Comparison of ENCODE assay signal across 10 cellular contexts in the genomic region with DNA sequence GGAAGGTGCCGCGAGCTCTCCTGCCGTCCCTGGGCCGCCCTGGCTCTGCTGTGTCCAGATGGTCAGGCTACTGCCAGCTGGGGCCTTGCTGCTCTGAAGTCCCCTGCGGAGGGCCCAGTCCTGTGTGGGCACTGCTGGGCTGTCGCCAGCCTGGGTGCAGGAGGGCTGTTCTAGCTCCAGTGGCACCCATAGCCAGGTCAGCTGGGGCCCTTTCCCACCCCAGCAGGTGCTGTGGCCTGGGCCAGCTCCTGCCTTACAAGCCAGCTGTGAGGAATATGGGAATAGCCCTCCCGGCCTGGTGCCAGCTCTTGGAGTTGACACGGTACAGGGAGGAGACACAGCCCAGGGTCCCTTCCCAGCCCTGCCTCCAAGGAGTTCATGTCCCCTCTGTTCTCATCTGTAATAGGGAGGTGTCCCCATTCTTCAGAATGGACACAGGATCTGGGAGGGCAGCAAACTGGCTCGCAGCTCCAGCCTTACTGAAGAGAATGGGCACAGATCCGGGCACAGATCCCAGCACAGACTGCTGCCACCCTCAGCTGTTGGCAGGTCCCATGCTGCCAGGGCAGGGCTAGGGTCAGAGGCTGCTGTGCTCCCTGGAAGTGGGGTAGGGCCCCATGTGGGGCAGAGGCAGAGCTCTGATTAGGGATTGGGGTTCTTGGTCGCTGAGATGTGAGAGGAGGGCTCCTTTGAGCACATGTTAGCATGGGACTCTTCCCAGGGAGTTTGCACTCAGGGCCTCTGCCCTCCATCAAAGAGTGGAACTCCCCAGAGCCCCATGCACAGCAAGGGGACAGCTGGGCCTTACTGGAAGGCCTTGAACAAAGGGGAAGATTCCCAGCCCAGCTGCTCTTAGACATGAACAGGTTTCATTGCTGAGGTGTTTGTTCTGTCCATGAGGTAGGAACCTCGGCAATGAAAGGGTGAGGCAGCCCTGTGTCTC. TPM values are rescaled to one million over a fixed set of nuclear protein-coding genes. Genes with fewer than 3 reads are reported as not detected.
A peak's percentile ranks its signal among the peaks of the same experiment; 100 is the strongest.
DNase-seq lines count a peak whose midpoint lies in the region; ATAC-seq and TF ChIP-seq lines count a peak whose summit lies in the region.
"Had no signal": no experiment of that assay in that cellular context is flagged by ENCODE, and none has a peak within 500 bp of the region (broad histone marks: within the 10 kb centered on the region; RNA-seq: fewer than 3 reads in every experiment).

No MANE protein-coding gene starts in this region.

- H3K27ac ChIP-seq in CD4-positive, alpha-beta T cell (ENCODE audit: low read depth, low read length) = no peak overlapping the region
- peak overlapping the region; percentile 83 for H3K27ac ChIP-seq in OCI-LY7 (ENCODE audit: low read depth, low read length, poor library complexity, severe bottlenecking)
- peak overlapping the region; percentile 74 to 99 (median 92) for H3K27ac ChIP-seq in heart left ventricle

- no peak overlapping the region for H3K4me3 ChIP-seq in OCI-LY7 (ENCODE audit: low read depth, low read length, poor library complexity, severe bottlenecking)
- H3K4me3 ChIP-seq in heart left ventricle = no peak overlapping the region

- TF ChIP-seq POLR2A in heart left ventricle (IDR thresholded peaks at IDR 0.05) = no peak

- BruUV-seq in OCI-LY7 (replicated peaks; lab: Mats Ljungman, UMichigan) = no TSS peak

- no peaks in the 10 kb centered on the region for H3K27me3 ChIP-seq in CD4-positive, alpha-beta T cell (ENCODE audit: control insufficient read depth, insufficient read depth, low read length)
- no peaks in the 10 kb centered on the region for H3K27me3 ChIP-seq in heart left ventricle

- peaks cover 15% of the 10 kb centered on the region for H3K36me3 Mint-ChIP-seq in CD4-positive, alpha-beta T cell (ENCODE audit: low read depth)

- peaks cover 19% of the 10 kb centered on the region for H3K4me1 Mint-ChIP-seq in CD4-positive, alpha-beta T cell (ENCODE audit: low read depth)

- H3K27me3 Mint-ChIP-seq in CD4-positive, alpha-beta T cell = no peaks in the 10 kb centered on the region

- no peaks in the 10 kb centered on the region for H3K9me3 Mint-ChIP-seq in CD4-positive, alpha-beta T cell
- H3K9me3 Mint-ChIP-seq: activated T-cell treated with anti-CD3 and anti-CD28 coated beads, Interleukin-2, amount 50 U/mL, for 72 hours; endodermal cell had no signal

- POLR2A ChIA-PET in CD4-positive, alpha-beta T cell (lab: Charles Lee) = no interaction called here
- POLR2A ChIA-PET in OCI-LY7 (lab: Charles Lee) = interaction anchor here (0.6 to 1.1 kb wide), 2 partner anchors 29 to 87 kb away, joined by 5 to 6 read pairs; no protein-coding TSS in a partner anchor

- TF ChIP-seq CTCF in CD4-positive, alpha-beta T cell (IDR thresholded peaks at IDR 0.05) = no peak
- TF ChIP-seq CTCF in OCI-LY7 (conservative IDR thresholded peaks at IDR 0.05; ENCODE audit: low read length) (no peak), heart left ventricle (IDR thresholded peaks at IDR 0.05) (no peak)

- intact Hi-C loops in CD4-positive, alpha-beta T cell (cut with DNase I, micrococcal nuclease) = loop anchor here in 1 of 2 experiments (5.0 kb wide), 2 partner anchors 118 to 722 kb away; a partner anchor contains a TSS
- intact Hi-C loops in OCI-LY7 (cut with micrococcal nuclease; ENCODE audit: unreplicated experiment) = loop anchor here (5.0 kb wide), 1 partner anchor 48 kb away; a partner anchor contains a TSS
- intact Hi-C loops in heart left ventricle (cut with DNase I) = loop anchor here in 3 of 10 donors (1.0 to 5.0 kb wide), 2 partner anchors 48 kb away; a partner anchor contains a TSS

- no peaks in the 10 kb centered on the region; the same call in 1 of the 2 replicates for H3K79me2 ChIP-seq in OCI-LY7 (ENCODE audit: insufficient read depth, low read depth, low read length)

- H3K4me1 ChIP-seq in OCI-LY7 (ENCODE audit: insufficient read depth, low read length, poor library complexity, severe bottlenecking) (peaks cover 43% of the 10 kb centered on the region), heart left ventricle (peaks cover 6 to 89% (median 50%) of the 10 kb centered on the region in 12 donors)

- H2AFZ ChIP-seq in OCI-LY7 (ENCODE audit: low read length) = no peak overlapping the region

- H3K27ac Mint-ChIP-seq in CD4-positive, alpha-beta T cell = no peak overlapping the region
- H3K27ac Mint-ChIP-seq: activated T-cell treated with anti-CD3 and anti-CD28 coated beads, Interleukin-2, amount 50 U/mL, for 72 hours; endodermal cell had no signal

- no peaks in the 10 kb centered on the region for H4K20me1 ChIP-seq in OCI-LY7 (ENCODE audit: insufficient read depth, low read length)

- H3K9me2 ChIP-seq in OCI-LY7 (ENCODE audit: insufficient read depth, low read length) = no peaks in the 10 kb centered on the region

- CTCF ChIA-PET in CD4-positive, alpha-beta T cell (lab: Charles Lee) = interaction anchor here (1.9 kb wide), 1 partner anchor 14 kb away, joined by 11 read pairs; no protein-coding TSS in a partner anchor
- CTCF ChIA-PET in OCI-LY7 (lab: Charles Lee; ENCODE audit: unreplicated experiment) = no interaction called here

- no peak for ATAC-seq in CD4-positive, alpha-beta T cell (ENCODE audit: poor library complexity)
- peak; percentile 64 to 81 (median 70) for ATAC-seq in heart left ventricle
- ATAC-seq in GM21786 (IDR thresholded peaks at IDR 0.05; ENCODE audit: unreplicated experiment) = no peak
- no peak for ATAC-seq in HG03354 (IDR thresholded peaks at IDR 0.05; ENCODE audit: poor library complexity, severe bottlenecking, unreplicated experiment)
- no peak for ATAC-seq in HG03175 (IDR thresholded peaks at IDR 0.05; ENCODE audit: unreplicated experiment)
- ATAC-seq in GM18861 (IDR thresholded peaks at IDR 0.05; ENCODE audit: unreplicated experiment) = no peak
- ATAC-seq: activated T-cell treated with anti-CD3 and anti-CD28 coated beads, Interleukin-2, amount 50 U/mL, for 72 hours had no signal

- DNase-seq in CD4-positive, alpha-beta T cell = peak in 1 of 10 experiments; percentile 27
- DNase-seq in OCI-LY7 (ENCODE audit: low spot score) (no peak), heart left ventricle (peak; percentile 69 to 86 (median 80)), putamen (ENCODE audit: low spot score) (peak; percentile 57)
- DNase-seq: activated T-cell treated with anti-CD3 and anti-CD28 coated beads, Interleukin-2, amount 50 U/mL, for 72 hours; endodermal cell had no signal

- H3K4me2 ChIP-seq in OCI-LY7 (ENCODE audit: low read length) = no peak overlapping the region

- H3K9me3 ChIP-seq in CD4-positive, alpha-beta T cell (ENCODE audit: control insufficient read depth, low read length) = no peaks in the 10 kb centered on the region
- H3K9me3 ChIP-seq in OCI-LY7 (ENCODE audit: low read length) (no peaks in the 10 kb centered on the region), heart left ventricle (no peaks in the 10 kb centered on the region)

- H3K36me3 ChIP-seq in OCI-LY7 (ENCODE audit: insufficient read depth, low read length) = peaks cover 75% of the 10 kb centered on the region
- peaks cover 0 to 60% (median 19%) of the 10 kb centered on the region in 9 donors for H3K36me3 ChIP-seq in heart left ventricle

- 41 to 64% (median 46%) methylated on average over 6 to 12 of the region's 12 CpGs for WGBS in heart left ventricle, 4 donors

- H3K4me3 Mint-ChIP-seq in CD4-positive, alpha-beta T cell = peak overlapping the region; percentile 56
- H3K4me3 Mint-ChIP-seq: activated T-cell treated with anti-CD3 and anti-CD28 coated beads, Interleukin-2, amount 50 U/mL, for 72 hours; endodermal cell had no signal

RNA-seq across cellular contexts. Expression of a gene that starts 3.7 kb away (rescaled TPM):
- under 1 TPM; 0.66 to 0.98 TPM for total RNA-seq in CD4-positive, alpha-beta T cell
- total RNA-seq in OCI-LY7 (2014; rRNA removed; shearing (Covaris generic)) = 34.6 and 44.6 TPM in 2 replicates
- 52.1 and 64.1 TPM in 2 replicates for total RNA-seq in OCI-LY7 (2022)
- total RNA-seq in heart left ventricle = 1 to 10 TPM in 7 of 9 donors, under 1 TPM in 2; 0.24 to 2.8 (median 1.7) TPM
- polyA plus RNA-seq in heart left ventricle = 10 to 100 TPM in 1 of 2 donors, 1 to 10 TPM in 1; 1.4 to 12.7 TPM

RNA-seq across cellular contexts. Expression of a gene that starts 22.6 kb away (rescaled TPM):
- total RNA-seq in CD4-positive, alpha-beta T cell = 10 to 100 TPM in 1 of 2 experiments, 1 to 10 TPM in 1; 9.9 to 11.5 TPM
- total RNA-seq in OCI-LY7 (2014; rRNA removed; shearing (Covaris generic)) = 16.0 and 16.4 TPM in 2 replicates
- total RNA-seq in OCI-LY7 (2022) = 41.6 and 50.2 TPM in 2 replicates
- 10 to 100 TPM; 13.0 to 31.2 (median 18.7) TPM for total RNA-seq in heart left ventricle
- polyA plus RNA-seq in heart left ventricle = 10 to 100 TPM in 1 of 2 donors, 1 to 10 TPM in 1; 8.7 to 30.4 TPM

RNA-seq across cellular contexts. Expression of a gene that starts 48.3 kb away (rescaled TPM):
- total RNA-seq in CD4-positive, alpha-beta T cell = 10 to 100 TPM; 40.3 to 41.7 TPM
- total RNA-seq in OCI-LY7 (2014; rRNA removed; shearing (Covaris generic)) = 265 and 297 TPM in 2 replicates
- 242 and 252 TPM in 2 replicates for total RNA-seq in OCI-LY7 (2022)
- total RNA-seq in heart left ventricle = 10 to 100 TPM; 32.8 to 54.2 (median 45.6) TPM
- 10 to 100 TPM; 30.2 to 75.3 TPM for polyA plus RNA-seq in heart left ventricle

RNA-seq across cellular contexts. Expression of a gene that starts 59.1 kb away (rescaled TPM):
- total RNA-seq in CD4-positive, alpha-beta T cell = 100 to 1,000 TPM; 213 to 226 TPM
- total RNA-seq in OCI-LY7 (2014; rRNA removed; shearing (Covaris generic)) = 861 and 1,440 TPM in 2 replicates
- total RNA-seq in OCI-LY7 (2022) (1,078 and 1,202 TPM in 2 replicates), heart left ventricle (100 to 1,000 TPM; 192 to 383 (median 229) TPM)
- polyA plus RNA-seq in heart left ventricle = 100 to 1,000 TPM; 339 to 503 TPM

Comparison
In these comparisons a context has a peak if more than half of its experiments do, and no peak if none do; other contexts are left out.
1. ATAC-seq: peak in heart left ventricle (4 of 4); none in CD4-positive, alpha-beta T cell (single experiment), GM21786 (single experiment), HG03354 (single experiment), HG03175 (single experiment) and GM18861 (single experiment).
2. RNA of a gene that starts 3.7 kb away (total RNA-seq): 34.6 to 64.1 TPM in OCI-LY7; 0.24 to 2.8 TPM in heart left ventricle and 0.66 to 0.98 TPM in CD4-positive, alpha-beta T cell; every median in the first group is over 4 times any median in the second.
3. RNA of a gene that starts 48.3 kb away (total RNA-seq): 242 to 297 TPM in OCI-LY7; 32.8 to 54.2 TPM in heart left ventricle and 40.3 to 41.7 TPM in CD4-positive, alpha-beta T cell; every median in the first group is over 4 times any median in the second.